Comparison of ENCODE assay signal across 10 cellular contexts in genomic region chr3:151708868-151709267, GRCh38. TPM values are rescaled to one million over a fixed set of nuclear protein-coding genes. Genes with fewer than 3 reads are reported as not detected.
"Had no signal": no experiment of that assay in that cellular context is flagged by ENCODE, and none has a peak within 500 bp of the region (broad histone marks: within the 10 kb centered on the region; RNA-seq: fewer than 3 reads in every experiment).

No MANE protein-coding gene starts in this region.

- H3K27ac Mint-ChIP-seq: HFFc6 had no signal

- H3K4me3 Mint-ChIP-seq: HFFc6 had no signal

- H3K36me3 ChIP-seq: HAP-1 had no signal

- H3K4me3 ChIP-seq: HAP-1, K562 had no signal

- H3K27ac ChIP-seq: HL-60 had no signal

- H3K4me1 ChIP-seq: HAP-1 had no signal

- DNase-seq: GOT3, HFFc6, KG1 had no signal

- ATAC-seq: HCT116, HepG2, K562 had no signal

- FAIRE-seq: H54, HepG2, K562 had no signal

RNA-seq across cellular contexts. Expression of gene AADACL2, which starts 24.9 kb away (rescaled TPM):
- total RNA-seq: HepG2, HFFc6, HT1080, K562 had no signal
- polyA plus RNA-seq: HepG2, K562 had no signal
